1 cellular context compared by ENCODE assay signal in the genomic region with DNA sequence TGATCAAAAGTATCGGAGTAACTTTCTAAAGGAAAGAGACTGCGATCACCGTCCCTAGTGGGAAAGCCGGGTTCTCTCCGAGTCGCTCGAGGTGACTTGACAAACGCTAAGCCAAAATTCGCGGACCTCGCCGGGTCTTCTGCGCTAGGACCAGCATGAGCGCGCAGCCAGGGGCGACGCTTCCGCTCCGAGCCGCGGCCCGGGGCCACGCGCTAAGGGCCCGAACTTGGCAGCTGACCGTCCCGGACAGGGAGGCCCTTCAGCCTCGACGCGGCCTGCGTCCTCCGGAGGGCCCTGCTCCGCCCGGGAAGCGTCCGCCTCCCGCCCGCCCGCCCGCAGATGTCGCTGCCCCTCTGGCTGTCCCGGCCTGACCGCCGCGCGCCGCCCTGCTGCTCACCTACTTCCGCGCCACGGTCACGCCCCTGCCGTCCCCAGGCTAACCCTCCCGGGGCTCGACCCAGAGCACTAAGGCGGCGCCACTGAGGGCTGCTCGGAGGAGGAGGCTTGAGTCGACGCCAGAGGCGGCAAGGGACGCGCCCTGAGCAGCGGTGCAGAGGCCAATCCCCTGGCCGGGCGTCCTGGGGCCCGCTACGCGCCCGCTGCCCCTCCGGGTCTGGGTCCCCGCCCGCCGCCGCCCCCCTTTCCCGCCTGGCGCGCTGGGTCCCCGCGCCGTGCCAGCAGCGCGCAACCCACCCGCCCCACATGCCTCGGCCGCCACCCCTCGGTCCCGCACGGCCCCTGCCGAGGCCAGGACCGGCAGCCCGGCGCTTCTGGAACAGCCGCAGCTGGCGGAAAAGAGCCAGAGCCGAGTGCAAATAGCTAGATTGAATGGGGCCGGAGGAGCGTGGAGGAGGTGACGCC.
TF ChIP-seq lines count a peak whose summit lies in the region.

No MANE protein-coding gene starts in this region.

TF ChIP-seq in K562, 482 proteins besides CTCF, POLR2A, EP300 and RAD21 (continued from another document and continues in another):
- TF ChIP-seq, protein P1, sequence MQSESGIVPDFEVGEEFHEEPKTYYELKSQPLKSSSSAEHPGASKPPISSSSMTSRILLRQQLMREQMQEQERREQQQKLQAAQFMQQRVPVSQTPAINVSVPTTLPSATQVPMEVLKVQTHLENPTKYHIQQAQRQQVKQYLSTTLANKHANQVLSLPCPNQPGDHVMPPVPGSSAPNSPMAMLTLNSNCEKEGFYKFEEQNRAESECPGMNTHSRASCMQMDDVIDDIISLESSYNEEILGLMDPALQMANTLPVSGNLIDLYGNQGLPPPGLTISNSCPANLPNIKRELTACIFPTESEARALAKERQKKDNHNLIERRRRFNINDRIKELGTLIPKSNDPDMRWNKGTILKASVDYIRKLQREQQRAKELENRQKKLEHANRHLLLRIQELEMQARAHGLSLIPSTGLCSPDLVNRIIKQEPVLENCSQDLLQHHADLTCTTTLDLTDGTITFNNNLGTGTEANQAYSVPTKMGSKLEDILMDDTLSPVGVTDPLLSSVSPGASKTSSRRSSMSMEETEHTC (IDR thresholded peaks at IDR 0.05) = 0 out of 2 replicates have a peak, but pooled peaks have one; percentile 22
- TF ChIP-seq, protein P2, sequence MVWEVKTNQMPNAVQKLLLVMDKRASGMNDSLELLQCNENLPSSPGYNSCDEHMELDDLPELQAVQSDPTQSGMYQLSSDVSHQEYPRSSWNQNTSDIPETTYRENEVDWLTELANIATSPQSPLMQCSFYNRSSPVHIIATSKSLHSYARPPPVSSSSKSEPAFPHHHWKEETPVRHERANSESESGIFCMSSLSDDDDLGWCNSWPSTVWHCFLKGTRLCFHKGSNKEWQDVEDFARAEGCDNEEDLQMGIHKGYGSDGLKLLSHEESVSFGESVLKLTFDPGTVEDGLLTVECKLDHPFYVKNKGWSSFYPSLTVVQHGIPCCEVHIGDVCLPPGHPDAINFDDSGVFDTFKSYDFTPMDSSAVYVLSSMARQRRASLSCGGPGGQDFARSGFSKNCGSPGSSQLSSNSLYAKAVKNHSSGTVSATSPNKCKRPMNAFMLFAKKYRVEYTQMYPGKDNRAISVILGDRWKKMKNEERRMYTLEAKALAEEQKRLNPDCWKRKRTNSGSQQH (CRISPR knock-in tag; IDR thresholded peaks at IDR 0.05) = no peak
- TF ChIP-seq, protein P3, sequence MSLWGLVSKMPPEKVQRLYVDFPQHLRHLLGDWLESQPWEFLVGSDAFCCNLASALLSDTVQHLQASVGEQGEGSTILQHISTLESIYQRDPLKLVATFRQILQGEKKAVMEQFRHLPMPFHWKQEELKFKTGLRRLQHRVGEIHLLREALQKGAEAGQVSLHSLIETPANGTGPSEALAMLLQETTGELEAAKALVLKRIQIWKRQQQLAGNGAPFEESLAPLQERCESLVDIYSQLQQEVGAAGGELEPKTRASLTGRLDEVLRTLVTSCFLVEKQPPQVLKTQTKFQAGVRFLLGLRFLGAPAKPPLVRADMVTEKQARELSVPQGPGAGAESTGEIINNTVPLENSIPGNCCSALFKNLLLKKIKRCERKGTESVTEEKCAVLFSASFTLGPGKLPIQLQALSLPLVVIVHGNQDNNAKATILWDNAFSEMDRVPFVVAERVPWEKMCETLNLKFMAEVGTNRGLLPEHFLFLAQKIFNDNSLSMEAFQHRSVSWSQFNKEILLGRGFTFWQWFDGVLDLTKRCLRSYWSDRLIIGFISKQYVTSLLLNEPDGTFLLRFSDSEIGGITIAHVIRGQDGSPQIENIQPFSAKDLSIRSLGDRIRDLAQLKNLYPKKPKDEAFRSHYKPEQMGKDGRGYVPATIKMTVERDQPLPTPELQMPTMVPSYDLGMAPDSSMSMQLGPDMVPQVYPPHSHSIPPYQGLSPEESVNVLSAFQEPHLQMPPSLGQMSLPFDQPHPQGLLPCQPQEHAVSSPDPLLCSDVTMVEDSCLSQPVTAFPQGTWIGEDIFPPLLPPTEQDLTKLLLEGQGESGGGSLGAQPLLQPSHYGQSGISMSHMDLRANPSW (CRISPR knock-in tag; IDR thresholded peaks at IDR 0.05) = 0 out of 2 replicates have a peak, but pooled peaks have one; percentile 6
- TF ChIP-seq, protein P4, sequence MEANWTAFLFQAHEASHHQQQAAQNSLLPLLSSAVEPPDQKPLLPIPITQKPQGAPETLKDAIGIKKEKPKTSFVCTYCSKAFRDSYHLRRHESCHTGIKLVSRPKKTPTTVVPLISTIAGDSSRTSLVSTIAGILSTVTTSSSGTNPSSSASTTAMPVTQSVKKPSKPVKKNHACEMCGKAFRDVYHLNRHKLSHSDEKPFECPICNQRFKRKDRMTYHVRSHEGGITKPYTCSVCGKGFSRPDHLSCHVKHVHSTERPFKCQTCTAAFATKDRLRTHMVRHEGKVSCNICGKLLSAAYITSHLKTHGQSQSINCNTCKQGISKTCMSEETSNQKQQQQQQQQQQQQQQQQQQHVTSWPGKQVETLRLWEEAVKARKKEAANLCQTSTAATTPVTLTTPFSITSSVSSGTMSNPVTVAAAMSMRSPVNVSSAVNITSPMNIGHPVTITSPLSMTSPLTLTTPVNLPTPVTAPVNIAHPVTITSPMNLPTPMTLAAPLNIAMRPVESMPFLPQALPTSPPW (CRISPR knock-in tag; IDR thresholded peaks at IDR 0.05) = peak; percentile 78
- TF ChIP-seq, protein P5, sequence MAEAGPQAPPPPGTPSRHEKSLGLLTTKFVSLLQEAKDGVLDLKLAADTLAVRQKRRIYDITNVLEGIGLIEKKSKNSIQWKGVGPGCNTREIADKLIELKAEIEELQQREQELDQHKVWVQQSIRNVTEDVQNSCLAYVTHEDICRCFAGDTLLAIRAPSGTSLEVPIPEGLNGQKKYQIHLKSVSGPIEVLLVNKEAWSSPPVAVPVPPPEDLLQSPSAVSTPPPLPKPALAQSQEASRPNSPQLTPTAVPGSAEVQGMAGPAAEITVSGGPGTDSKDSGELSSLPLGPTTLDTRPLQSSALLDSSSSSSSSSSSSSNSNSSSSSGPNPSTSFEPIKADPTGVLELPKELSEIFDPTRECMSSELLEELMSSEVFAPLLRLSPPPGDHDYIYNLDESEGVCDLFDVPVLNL (CRISPR knock-in tag; IDR thresholded peaks at IDR 0.05; ENCODE audit: low read depth) = peak; percentile 64; the same call in 1 of the 2 replicates
- TF ChIP-seq, protein P6, sequence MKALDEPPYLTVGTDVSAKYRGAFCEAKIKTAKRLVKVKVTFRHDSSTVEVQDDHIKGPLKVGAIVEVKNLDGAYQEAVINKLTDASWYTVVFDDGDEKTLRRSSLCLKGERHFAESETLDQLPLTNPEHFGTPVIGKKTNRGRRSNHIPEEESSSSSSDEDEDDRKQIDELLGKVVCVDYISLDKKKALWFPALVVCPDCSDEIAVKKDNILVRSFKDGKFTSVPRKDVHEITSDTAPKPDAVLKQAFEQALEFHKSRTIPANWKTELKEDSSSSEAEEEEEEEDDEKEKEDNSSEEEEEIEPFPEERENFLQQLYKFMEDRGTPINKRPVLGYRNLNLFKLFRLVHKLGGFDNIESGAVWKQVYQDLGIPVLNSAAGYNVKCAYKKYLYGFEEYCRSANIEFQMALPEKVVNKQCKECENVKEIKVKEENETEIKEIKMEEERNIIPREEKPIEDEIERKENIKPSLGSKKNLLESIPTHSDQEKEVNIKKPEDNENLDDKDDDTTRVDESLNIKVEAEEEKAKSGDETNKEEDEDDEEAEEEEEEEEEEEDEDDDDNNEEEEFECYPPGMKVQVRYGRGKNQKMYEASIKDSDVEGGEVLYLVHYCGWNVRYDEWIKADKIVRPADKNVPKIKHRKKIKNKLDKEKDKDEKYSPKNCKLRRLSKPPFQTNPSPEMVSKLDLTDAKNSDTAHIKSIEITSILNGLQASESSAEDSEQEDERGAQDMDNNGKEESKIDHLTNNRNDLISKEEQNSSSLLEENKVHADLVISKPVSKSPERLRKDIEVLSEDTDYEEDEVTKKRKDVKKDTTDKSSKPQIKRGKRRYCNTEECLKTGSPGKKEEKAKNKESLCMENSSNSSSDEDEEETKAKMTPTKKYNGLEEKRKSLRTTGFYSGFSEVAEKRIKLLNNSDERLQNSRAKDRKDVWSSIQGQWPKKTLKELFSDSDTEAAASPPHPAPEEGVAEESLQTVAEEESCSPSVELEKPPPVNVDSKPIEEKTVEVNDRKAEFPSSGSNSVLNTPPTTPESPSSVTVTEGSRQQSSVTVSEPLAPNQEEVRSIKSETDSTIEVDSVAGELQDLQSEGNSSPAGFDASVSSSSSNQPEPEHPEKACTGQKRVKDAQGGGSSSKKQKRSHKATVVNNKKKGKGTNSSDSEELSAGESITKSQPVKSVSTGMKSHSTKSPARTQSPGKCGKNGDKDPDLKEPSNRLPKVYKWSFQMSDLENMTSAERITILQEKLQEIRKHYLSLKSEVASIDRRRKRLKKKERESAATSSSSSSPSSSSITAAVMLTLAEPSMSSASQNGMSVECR (CRISPR knock-in tag; IDR thresholded peaks at IDR 0.05) = peak; percentile 39; the same call in 1 of the 2 replicates
- TF ChIP-seq ZNF584 (CRISPR knock-in tag; IDR thresholded peaks at IDR 0.05; ENCODE audit: low read depth) (no peak), ARHGAP35 (IDR thresholded peaks at IDR 0.05; ENCODE audit: partially characterized antibody) (no peak), CREB1 (IDR thresholded peaks at IDR 0.05) (no peak), CREB1 (CRISPR knock-in tag; IDR thresholded peaks at IDR 0.05) (peak; percentile 65; the same call in 1 of the 2 replicates), ARID1B (IDR thresholded peaks at IDR 0.05) (0 out of 2 replicates have a peak, but pooled peaks have one; percentile 21), MAFF (IDR thresholded peaks at IDR 0.05; ENCODE audit: low read length) (no peak), SRSF9 (IDR thresholded peaks at IDR 0.05; ENCODE audit: borderline replicate concordance, low read depth, low read length) (no peak), L3MBTL2 (IDR thresholded peaks at IDR 0.05) (peak; percentile 75; the same call in 1 of the 2 replicates), ZC3H4 (CRISPR knock-in tag; IDR thresholded peaks at IDR 0.05; ENCODE audit: borderline replicate concordance) (peak; percentile 86), CHCHD3 (CRISPR knock-in tag; IDR thresholded peaks at IDR 0.05) (0 out of 2 replicates have a peak, but pooled peaks have one; percentile 18), TRIM24 (IDR thresholded peaks at IDR 0.05) (0 out of 4 replicates have a peak, but pooled peaks of 1 of the 2 experiments have one; percentile 35), PPARD (CRISPR knock-in tag; IDR thresholded peaks at IDR 0.05) (no peak), MYBL2 (IDR thresholded peaks at IDR 0.05; ENCODE audit: low read depth) (no peak), MYBL2 (CRISPR knock-in tag; IDR thresholded peaks at IDR 0.05; ENCODE audit: borderline replicate concordance) (no peak), PCBP1 (IDR thresholded peaks at IDR 0.05; ENCODE audit: low read depth, low read length, poor library complexity, severe bottlenecking) (peak; percentile 23), NR1H2 (CRISPR knock-in tag; IDR thresholded peaks at IDR 0.05) (peak; percentile 62; the same call in 1 of the 2 replicates), ZNF830 (CRISPR knock-in tag; IDR thresholded peaks at IDR 0.05) (0 out of 2 replicates have a peak, but pooled peaks have one; percentile 25), FOSL1 (tag; conservative IDR thresholded peaks at IDR 0.05) (0 out of 2 replicates have a peak, but pooled peaks have one; percentile 21), MAZ (CRISPR knock-in tag; conservative IDR thresholded peaks at IDR 0.05 in 1 of 2, IDR thresholded peaks at IDR 0.05 in 1 of 2) (peak; percentile 20 to 45; a peak in 3 of 4 replicates), ZNF384 (IDR thresholded peaks at IDR 0.05; ENCODE audit: low read depth, low read length) (no peak)
- TF ChIP-seq, protein P7, sequence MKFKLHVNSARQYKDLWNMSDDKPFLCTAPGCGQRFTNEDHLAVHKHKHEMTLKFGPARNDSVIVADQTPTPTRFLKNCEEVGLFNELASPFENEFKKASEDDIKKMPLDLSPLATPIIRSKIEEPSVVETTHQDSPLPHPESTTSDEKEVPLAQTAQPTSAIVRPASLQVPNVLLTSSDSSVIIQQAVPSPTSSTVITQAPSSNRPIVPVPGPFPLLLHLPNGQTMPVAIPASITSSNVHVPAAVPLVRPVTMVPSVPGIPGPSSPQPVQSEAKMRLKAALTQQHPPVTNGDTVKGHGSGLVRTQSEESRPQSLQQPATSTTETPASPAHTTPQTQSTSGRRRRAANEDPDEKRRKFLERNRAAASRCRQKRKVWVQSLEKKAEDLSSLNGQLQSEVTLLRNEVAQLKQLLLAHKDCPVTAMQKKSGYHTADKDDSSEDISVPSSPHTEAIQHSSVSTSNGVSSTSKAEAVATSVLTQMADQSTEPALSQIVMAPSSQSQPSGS (CRISPR knock-in tag; IDR thresholded peaks at IDR 0.05) = peak; percentile 64; the same call in 1 of the 2 replicates
- TF ChIP-seq, protein P8, sequence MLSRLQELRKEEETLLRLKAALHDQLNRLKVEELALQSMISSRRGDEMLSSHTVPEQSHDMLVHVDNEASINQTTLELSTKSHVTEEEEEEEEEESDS (CRISPR knock-in tag; IDR thresholded peaks at IDR 0.05) = no peak
- TF ChIP-seq, protein P9, sequence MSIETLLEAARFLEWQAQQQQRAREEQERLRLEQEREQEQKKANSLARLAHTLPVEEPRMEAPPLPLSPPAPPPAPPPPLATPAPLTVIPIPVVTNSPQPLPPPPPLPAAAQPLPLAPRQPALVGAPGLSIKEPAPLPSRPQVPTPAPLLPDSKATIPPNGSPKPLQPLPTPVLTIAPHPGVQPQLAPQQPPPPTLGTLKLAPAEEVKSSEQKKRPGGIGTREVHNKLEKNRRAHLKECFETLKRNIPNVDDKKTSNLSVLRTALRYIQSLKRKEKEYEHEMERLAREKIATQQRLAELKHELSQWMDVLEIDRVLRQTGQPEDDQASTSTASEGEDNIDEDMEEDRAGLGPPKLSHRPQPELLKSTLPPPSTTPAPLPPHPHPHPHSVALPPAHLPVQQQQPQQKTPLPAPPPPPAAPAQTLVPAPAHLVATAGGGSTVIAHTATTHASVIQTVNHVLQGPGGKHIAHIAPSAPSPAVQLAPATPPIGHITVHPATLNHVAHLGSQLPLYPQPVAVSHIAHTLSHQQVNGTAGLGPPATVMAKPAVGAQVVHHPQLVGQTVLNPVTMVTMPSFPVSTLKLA (conservative IDR thresholded peaks at IDR 0.05) = peak; percentile 68 to 71; a peak in 3 of 4 replicates
- TF ChIP-seq, protein P10, sequence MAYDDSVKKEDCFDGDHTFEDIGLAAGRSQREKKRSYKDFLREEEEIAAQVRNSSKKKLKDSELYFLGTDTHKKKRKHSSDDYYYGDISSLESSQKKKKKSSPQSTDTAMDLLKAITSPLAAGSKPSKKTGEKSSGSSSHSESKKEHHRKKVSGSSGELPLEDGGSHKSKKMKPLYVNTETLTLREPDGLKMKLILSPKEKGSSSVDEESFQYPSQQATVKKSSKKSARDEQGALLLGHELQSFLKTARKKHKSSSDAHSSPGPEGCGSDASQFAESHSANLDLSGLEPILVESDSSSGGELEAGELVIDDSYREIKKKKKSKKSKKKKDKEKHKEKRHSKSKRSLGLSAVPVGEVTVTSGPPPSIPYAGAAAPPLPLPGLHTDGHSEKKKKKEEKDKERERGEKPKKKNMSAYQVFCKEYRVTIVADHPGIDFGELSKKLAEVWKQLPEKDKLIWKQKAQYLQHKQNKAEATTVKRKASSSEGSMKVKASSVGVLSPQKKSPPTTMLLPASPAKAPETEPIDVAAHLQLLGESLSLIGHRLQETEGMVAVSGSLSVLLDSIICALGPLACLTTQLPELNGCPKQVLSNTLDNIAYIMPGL (CRISPR knock-in tag; IDR thresholded peaks at IDR 0.05) = no peak
- TF ChIP-seq, protein P11, sequence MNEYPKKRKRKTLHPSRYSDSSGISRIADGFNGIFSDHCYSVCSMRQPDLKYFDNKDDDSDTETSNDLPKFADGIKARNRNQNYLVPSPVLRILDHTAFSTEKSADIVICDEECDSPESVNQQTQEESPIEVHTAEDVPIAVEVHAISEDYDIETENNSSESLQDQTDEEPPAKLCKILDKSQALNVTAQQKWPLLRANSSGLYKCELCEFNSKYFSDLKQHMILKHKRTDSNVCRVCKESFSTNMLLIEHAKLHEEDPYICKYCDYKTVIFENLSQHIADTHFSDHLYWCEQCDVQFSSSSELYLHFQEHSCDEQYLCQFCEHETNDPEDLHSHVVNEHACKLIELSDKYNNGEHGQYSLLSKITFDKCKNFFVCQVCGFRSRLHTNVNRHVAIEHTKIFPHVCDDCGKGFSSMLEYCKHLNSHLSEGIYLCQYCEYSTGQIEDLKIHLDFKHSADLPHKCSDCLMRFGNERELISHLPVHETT (CRISPR knock-in tag; conservative IDR thresholded peaks at IDR 0.05 in 1 of 2, IDR thresholded peaks at IDR 0.05 in 1 of 2) = peak in 1 of 2 experiments; percentile 73; a peak in 2 of 4 replicates
